Comparison of ENCODE assay signal across 13 cellular contexts in the genomic region with DNA sequence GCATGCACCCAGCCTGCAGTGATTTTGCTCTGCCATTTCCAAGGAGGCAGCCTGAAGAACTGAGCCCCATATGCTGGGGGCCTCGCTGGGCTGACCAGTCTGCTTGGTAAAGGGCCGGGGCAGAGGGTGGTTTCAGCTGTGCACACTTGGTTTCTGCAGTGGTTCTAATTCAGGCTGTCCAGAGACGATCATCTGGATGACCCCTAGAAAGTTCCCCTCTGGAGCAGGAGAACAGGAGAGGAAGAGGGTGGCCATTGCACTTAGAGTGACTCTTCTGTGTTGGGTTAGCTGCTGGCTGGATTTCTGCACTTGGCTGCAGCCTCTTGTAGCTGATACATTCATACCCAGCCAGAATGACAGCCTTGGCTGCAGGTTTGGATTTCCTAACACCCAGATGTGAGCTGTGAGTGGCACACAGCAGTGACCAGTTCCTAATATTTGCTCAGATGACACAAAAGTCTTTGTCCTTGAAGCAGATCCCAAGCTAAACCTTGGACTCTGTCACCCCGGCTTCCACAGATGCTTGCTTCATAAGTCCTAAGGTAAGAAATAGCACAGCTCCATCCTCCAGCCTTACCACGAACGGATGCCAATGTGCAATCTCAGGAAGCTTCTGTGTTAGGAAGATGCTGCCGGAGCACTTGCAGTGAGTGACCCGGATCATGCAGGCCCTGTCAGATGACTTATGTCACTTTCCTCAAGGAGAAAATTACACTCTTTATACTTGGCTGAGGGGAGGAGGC.
A peak's percentile ranks its signal among the peaks of the same experiment; 100 is the strongest.
DNase-seq lines count a peak whose midpoint lies in the region; ATAC-seq, FAIRE-seq and TF ChIP-seq lines count a peak whose summit lies in the region.
"Had no signal": no experiment of that assay in that cellular context is flagged by ENCODE, and none has a peak within 500 bp of the region (broad histone marks: within the 10 kb centered on the region; RNA-seq: fewer than 3 reads in every experiment).

No MANE protein-coding gene starts in this region.

- peaks cover 37% of the 10 kb centered on the region for H3K4me1 Mint-ChIP-seq in glutamatergic neuron (ENCODE audit: low read depth, unreplicated experiment)

- H3K4me3 ChIP-seq in A549 (no peak overlapping the region), stomach (no peak overlapping the region)
- H3K4me3 ChIP-seq: coronary artery, mucosa of descending colon had no signal

- no peaks in the 10 kb centered on the region for H3K36me3 ChIP-seq in stomach

- no peak for TF ChIP-seq CTCF in A549 (IDR thresholded peaks at IDR 0.05)
- no peak for TF ChIP-seq CTCF in glutamatergic neuron (IDR thresholded peaks at IDR 0.05; ENCODE audit: partially characterized antibody, unreplicated experiment)
- TF ChIP-seq CTCF in stomach (IDR thresholded peaks at IDR 0.05) = no peak

- TF ChIP-seq POLR2A in A549 (IDR thresholded peaks at IDR 0.05; ENCODE audit: low read length) = no peak
- TF ChIP-seq POLR2A in stomach (IDR thresholded peaks at IDR 0.05) = no peak

- intact Hi-C loops in stomach (cut with DNase I; ENCODE audit: low total_unique reads) = no loop called here

- peaks cover 1% of the 10 kb centered on the region for H3K27me3 Mint-ChIP-seq in glutamatergic neuron (ENCODE audit: unreplicated experiment)
- H3K27me3 Mint-ChIP-seq: activated naive CD8-positive, alpha-beta T cell treated with anti-CD3 and anti-CD28 coated beads for 36 hours; brain had no signal

- TF ChIP-seq RAD21 in A549 (conservative IDR thresholded peaks at IDR 0.05 in 1 of 2, IDR thresholded peaks at IDR 0.05 in 1 of 2) = no peak

- peak overlapping the region; percentile 28; the same call in 1 of the 3 replicates for H3K4me2 ChIP-seq in A549

- H3K9me3 Mint-ChIP-seq in glutamatergic neuron (ENCODE audit: unreplicated experiment) = peaks cover 16% of the 10 kb centered on the region

- H3K27ac ChIP-seq in A549 (no peak overlapping the region), stomach (no peak overlapping the region)
- H3K27ac ChIP-seq: coronary artery had no signal

- H3K27ac Mint-ChIP-seq in glutamatergic neuron (ENCODE audit: unreplicated experiment) = peak overlapping the region; percentile 96
- H3K27ac Mint-ChIP-seq: activated naive CD8-positive, alpha-beta T cell treated with anti-CD3 and anti-CD28 coated beads for 36 hours had no signal

- H3K4me1 ChIP-seq in A549 (peaks cover 11% of the 10 kb centered on the region; the same call in 2 of the 3 replicates), stomach (peaks cover 0 to 26% (median 12%) of the 10 kb centered on the region in 4 donors)

- H3K36me3 Mint-ChIP-seq in glutamatergic neuron (ENCODE audit: unreplicated experiment) = peaks cover 8% of the 10 kb centered on the region
- H3K36me3 Mint-ChIP-seq: activated naive CD8-positive, alpha-beta T cell treated with anti-CD3 and anti-CD28 coated beads for 36 hours; brain had no signal

- no peak for TF ChIP-seq EP300 in A549 (IDR thresholded peaks at IDR 0.05)
- no peak for TF ChIP-seq EP300 in stomach (IDR thresholded peaks at IDR 0.05)

- no peaks in the 10 kb centered on the region for H3K27me3 ChIP-seq in stomach

- ATAC-seq in A549 (peak; percentile 33 to 44; a peak in 4 of 6 replicates), HG02973 (IDR thresholded peaks at IDR 0.05; ENCODE audit: unreplicated experiment) (no peak)

- peaks cover 7% of the 10 kb centered on the region; the same call in 2 of the 3 replicates for H3K9me3 ChIP-seq in A549
- H3K9me3 ChIP-seq in stomach = peaks cover 0 to 7% (median 5%) of the 10 kb centered on the region in 4 donors

- peak overlapping the region; percentile 38 for H3K4me3 Mint-ChIP-seq in glutamatergic neuron (ENCODE audit: unreplicated experiment)
- H3K4me3 Mint-ChIP-seq: activated naive CD8-positive, alpha-beta T cell treated with anti-CD3 and anti-CD28 coated beads for 36 hours; brain had no signal

- no peak for DNase-seq in A549 (ENCODE audit: low read depth in 1 of 2, low spot score in 1 of 2)
- peak; percentile 31 for DNase-seq in MV-4-11 (lab: John Stamatoyannopoulos, UW)
- no peak for DNase-seq in glutamatergic neuron
- peak; percentile 1 for DNase-seq in midbrain (lab: John Stamatoyannopoulos, UW)
- DNase-seq in stomach = no peak
- no peak for DNase-seq in NK-92 treated with Interleukin-12 subunit alpha and Interleukin-12 subunit beta, amount 100 ng/mL, for 24 hours (lab: John Stamatoyannopoulos, UW)
- DNase-seq in NCI-H128 (lab: John Stamatoyannopoulos, UW; ENCODE audit: unreplicated experiment) = no peak
- DNase-seq: activated naive CD8-positive, alpha-beta T cell treated with anti-CD3 and anti-CD28 coated beads for 36 hours; Karpas-422; mucosa of descending colon had no signal

- CTCF ChIA-PET in A549 (lab: Yijun Ruan, JAX) = interaction anchor here (0.6 to 1.3 kb wide), 5 partner anchors 11 to 614 kb away, joined by 3 to 4 read pairs (median 3); a partner anchor contains a TSS

- FAIRE-seq in A549 (lab: Jason Lieb, UNC) = no peak

- POLR2A ChIA-PET in A549 (lab: Yijun Ruan, JAX) = no interaction called here

- 56% methylated on average over 8 of the region's 8 CpGs for WGBS in A549 (ENCODE audit: missing lambda C conversion rate)
- WGBS in stomach, 5 donors = 75 to 89% (median 85%) methylated on average over 7 to 8 of the region's 8 CpGs

TF ChIP-seq in A549, 52 proteins besides CTCF, POLR2A, EP300 and RAD21:
- TF ChIP-seq CEBPB (IDR thresholded peaks at IDR 0.05) (no peak), ZNF302 (CRISPR knock-in tag; IDR thresholded peaks at IDR 0.05) (no peak), MAFK (IDR thresholded peaks at IDR 0.05; ENCODE audit: partially characterized antibody) (no peak), TP53 (CRISPR knock-in tag; IDR thresholded peaks at IDR 0.05) (no peak), JUN (IDR thresholded peaks at IDR 0.05) (no peak), SMC3 (IDR thresholded peaks at IDR 0.05) (no peak), FOSB (CRISPR knock-in tag; IDR thresholded peaks at IDR 0.05) (no peak), ESRRA (IDR thresholded peaks at IDR 0.05; ENCODE audit: borderline replicate concordance, low read length) (no peak), HEYL (CRISPR knock-in tag; IDR thresholded peaks at IDR 0.05) (no peak), CBX8 (IDR thresholded peaks at IDR 0.05) (no peak), FOSL2 (IDR thresholded peaks at IDR 0.05) (no peak), FOSL2 (CRISPR knock-in tag; IDR thresholded peaks at IDR 0.05) (no peak), RARB (CRISPR knock-in tag; IDR thresholded peaks at IDR 0.05) (no peak), ZSCAN20 (CRISPR knock-in tag; IDR thresholded peaks at IDR 0.05) (no peak), RCOR1 (IDR thresholded peaks at IDR 0.05; ENCODE audit: low read depth, low read length) (no peak)
- TF ChIP-seq, protein P1, sequence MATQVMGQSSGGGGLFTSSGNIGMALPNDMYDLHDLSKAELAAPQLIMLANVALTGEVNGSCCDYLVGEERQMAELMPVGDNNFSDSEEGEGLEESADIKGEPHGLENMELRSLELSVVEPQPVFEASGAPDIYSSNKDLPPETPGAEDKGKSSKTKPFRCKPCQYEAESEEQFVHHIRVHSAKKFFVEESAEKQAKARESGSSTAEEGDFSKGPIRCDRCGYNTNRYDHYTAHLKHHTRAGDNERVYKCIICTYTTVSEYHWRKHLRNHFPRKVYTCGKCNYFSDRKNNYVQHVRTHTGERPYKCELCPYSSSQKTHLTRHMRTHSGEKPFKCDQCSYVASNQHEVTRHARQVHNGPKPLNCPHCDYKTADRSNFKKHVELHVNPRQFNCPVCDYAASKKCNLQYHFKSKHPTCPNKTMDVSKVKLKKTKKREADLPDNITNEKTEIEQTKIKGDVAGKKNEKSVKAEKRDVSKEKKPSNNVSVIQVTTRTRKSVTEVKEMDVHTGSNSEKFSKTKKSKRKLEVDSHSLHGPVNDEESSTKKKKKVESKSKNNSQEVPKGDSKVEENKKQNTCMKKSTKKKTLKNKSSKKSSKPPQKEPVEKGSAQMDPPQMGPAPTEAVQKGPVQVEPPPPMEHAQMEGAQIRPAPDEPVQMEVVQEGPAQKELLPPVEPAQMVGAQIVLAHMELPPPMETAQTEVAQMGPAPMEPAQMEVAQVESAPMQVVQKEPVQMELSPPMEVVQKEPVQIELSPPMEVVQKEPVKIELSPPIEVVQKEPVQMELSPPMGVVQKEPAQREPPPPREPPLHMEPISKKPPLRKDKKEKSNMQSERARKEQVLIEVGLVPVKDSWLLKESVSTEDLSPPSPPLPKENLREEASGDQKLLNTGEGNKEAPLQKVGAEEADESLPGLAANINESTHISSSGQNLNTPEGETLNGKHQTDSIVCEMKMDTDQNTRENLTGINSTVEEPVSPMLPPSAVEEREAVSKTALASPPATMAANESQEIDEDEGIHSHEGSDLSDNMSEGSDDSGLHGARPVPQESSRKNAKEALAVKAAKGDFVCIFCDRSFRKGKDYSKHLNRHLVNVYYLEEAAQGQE (IDR thresholded peaks at IDR 0.05) = no peak
- TF ChIP-seq, protein P2, sequence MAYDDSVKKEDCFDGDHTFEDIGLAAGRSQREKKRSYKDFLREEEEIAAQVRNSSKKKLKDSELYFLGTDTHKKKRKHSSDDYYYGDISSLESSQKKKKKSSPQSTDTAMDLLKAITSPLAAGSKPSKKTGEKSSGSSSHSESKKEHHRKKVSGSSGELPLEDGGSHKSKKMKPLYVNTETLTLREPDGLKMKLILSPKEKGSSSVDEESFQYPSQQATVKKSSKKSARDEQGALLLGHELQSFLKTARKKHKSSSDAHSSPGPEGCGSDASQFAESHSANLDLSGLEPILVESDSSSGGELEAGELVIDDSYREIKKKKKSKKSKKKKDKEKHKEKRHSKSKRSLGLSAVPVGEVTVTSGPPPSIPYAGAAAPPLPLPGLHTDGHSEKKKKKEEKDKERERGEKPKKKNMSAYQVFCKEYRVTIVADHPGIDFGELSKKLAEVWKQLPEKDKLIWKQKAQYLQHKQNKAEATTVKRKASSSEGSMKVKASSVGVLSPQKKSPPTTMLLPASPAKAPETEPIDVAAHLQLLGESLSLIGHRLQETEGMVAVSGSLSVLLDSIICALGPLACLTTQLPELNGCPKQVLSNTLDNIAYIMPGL (CRISPR knock-in tag; IDR thresholded peaks at IDR 0.05; ENCODE audit: borderline replicate concordance) = no peak
- TF ChIP-seq, protein P3, sequence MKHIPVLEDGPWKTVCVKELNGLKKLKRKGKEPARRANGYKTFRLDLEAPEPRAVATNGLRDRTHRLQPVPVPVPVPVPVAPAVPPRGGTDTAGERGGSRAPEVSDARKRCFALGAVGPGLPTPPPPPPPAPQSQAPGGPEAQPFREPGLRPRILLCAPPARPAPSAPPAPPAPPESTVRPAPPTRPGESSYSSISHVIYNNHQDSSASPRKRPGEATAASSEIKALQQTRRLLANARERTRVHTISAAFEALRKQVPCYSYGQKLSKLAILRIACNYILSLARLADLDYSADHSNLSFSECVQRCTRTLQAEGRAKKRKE (CRISPR knock-in tag; IDR thresholded peaks at IDR 0.05; ENCODE audit: low read depth) = no peak

Comparison
In these comparisons a context has a peak if more than half of its experiments do, and no peak if none do; other contexts are left out.
1. DNase-seq: peak in MV-4-11 (single experiment) and midbrain (single experiment); none in A549 (0 of 2), glutamatergic neuron (single experiment), stomach (single experiment), NK-92 treated with Interleukin-12 subunit alpha and Interleukin-12 subunit beta, amount 100 ng/mL, for 24 hours (single experiment) and NCI-H128 (single experiment).